Comparison of ENCODE assay signal across 1 cellular context in genomic region chr4:67545199-67545995, GRCh38.
A peak's percentile ranks its signal among the peaks of the same experiment; 100 is the strongest.
TF ChIP-seq lines count a peak whose summit lies in the region.

A gene with protein sequence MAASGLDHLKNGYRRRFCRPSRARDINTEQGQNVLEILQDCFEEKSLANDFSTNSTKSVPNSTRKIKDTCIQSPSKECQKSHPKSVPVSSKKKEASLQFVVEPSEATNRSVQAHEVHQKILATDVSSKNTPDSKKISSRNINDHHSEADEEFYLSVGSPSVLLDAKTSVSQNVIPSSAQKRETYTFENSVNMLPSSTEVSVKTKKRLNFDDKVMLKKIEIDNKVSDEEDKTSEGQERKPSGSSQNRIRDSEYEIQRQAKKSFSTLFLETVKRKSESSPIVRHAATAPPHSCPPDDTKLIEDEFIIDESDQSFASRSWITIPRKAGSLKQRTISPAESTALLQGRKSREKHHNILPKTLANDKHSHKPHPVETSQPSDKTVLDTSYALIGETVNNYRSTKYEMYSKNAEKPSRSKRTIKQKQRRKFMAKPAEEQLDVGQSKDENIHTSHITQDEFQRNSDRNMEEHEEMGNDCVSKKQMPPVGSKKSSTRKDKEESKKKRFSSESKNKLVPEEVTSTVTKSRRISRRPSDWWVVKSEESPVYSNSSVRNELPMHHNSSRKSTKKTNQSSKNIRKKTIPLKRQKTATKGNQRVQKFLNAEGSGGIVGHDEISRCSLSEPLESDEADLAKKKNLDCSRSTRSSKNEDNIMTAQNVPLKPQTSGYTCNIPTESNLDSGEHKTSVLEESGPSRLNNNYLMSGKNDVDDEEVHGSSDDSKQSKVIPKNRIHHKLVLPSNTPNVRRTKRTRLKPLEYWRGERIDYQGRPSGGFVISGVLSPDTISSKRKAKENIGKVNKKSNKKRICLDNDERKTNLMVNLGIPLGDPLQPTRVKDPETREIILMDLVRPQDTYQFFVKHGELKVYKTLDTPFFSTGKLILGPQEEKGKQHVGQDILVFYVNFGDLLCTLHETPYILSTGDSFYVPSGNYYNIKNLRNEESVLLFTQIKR (minus strand): TSS chr4:67545503. CDS start chr4:67545355, 148 bp downstream.

TF ChIP-seq in SK-N-SH, 30 proteins besides CTCF, POLR2A, EP300 and RAD21 (continued from another document):
- peak; percentile 75 for TF ChIP-seq NRF1 (IDR thresholded peaks at IDR 0.05; ENCODE audit: low read depth, low read length)
- TF ChIP-seq USF2 (IDR thresholded peaks at IDR 0.05; ENCODE audit: borderline replicate concordance, low read depth, low read length) = no peak
- TF ChIP-seq RCOR1 (IDR thresholded peaks at IDR 0.05; ENCODE audit: low read length) = peak; percentile 16; the same call in 1 of the 2 replicates
- TF ChIP-seq FOSL2 (IDR thresholded peaks at IDR 0.05; ENCODE audit: borderline replicate concordance, low read depth) = no peak
- peak; percentile 61 for TF ChIP-seq GABPA (IDR thresholded peaks at IDR 0.05; ENCODE audit: low read depth)
- TF ChIP-seq RFX5 (IDR thresholded peaks at IDR 0.05; ENCODE audit: low read length) = no peak
- peak; percentile 98 for TF ChIP-seq CHD2 (IDR thresholded peaks at IDR 0.05; ENCODE audit: low read length, partially characterized antibody)
- peak; percentile 6; the same call in 1 of the 2 replicates for TF ChIP-seq TCF12 (IDR thresholded peaks at IDR 0.05)
- TF ChIP-seq EZH2phosphoT487 (IDR thresholded peaks at IDR 0.05; ENCODE audit: borderline replicate concordance, low read depth) = no peak
- TF ChIP-seq SMC3 (IDR thresholded peaks at IDR 0.05; ENCODE audit: low read depth, low read length) = no peak
- peak; percentile 96 for TF ChIP-seq ZBTB33 (IDR thresholded peaks at IDR 0.05; ENCODE audit: borderline replicate concordance, low read depth)
